9 cellular contexts compared by ENCODE assay signal in the genomic region with DNA sequence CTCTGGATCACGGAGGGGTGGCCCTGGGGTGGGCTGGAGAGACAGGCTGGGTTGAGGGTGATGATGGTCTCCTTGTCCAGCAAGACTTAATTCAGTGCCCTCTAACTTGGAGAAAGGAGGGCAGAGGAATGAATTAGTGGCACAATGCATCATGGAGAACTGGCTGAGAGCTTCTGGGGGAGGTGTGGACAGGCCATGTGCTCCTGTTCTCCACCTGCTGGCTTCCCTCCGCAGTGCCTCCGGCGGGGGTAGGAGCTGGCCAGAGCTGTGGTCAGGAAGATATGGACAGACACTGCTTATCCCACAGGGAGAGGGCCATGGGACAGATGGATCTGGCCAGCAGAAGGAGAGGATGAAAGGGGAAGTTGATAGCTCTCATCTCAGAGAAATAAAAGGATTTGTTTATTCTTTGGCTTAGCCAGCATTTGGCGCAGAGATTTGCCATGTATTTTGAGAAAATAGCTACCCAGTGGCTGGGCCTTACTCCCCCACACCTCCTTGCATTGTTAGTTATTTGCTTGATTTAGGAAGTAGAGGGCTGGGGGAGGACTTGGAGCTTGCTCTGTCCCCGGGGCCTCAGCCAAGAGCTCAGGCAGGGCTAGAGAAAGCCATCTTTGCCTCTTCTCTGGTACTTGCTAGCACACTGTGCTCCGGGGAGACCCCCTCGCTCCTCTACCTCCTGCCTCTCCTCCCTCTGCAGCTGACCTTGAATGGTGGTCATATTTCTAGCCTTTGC.
DNase-seq lines count a peak whose midpoint lies in the region; ATAC-seq and TF ChIP-seq lines count a peak whose summit lies in the region.
"Had no signal": no experiment of that assay in that cellular context is flagged by ENCODE, and none has a peak within 500 bp of the region (broad histone marks: within the 10 kb centered on the region; RNA-seq: fewer than 3 reads in every experiment).

No MANE protein-coding gene starts in this region.

- peaks cover 4% of the 10 kb centered on the region for H3K36me3 Mint-ChIP-seq in activated CD8-positive, alpha-beta memory T cell treated with anti-CD3 and anti-CD28 coated beads, Interleukin-2, amount 10 ng/mL, durations not matched to agents 7 days and 5 days
- H3K36me3 Mint-ChIP-seq: activated naive CD8-positive, alpha-beta T cell treated with anti-CD3 and anti-CD28 coated beads, Interleukin-2, amount 10 ng/mL, durations not matched to agents 7 days and 5 days had no signal

- H3K27ac Mint-ChIP-seq in activated CD8-positive, alpha-beta memory T cell treated with anti-CD3 and anti-CD28 coated beads, Interleukin-2, amount 10 ng/mL, durations not matched to agents 7 days and 5 days, result no peak overlapping the region

- H3K27me3 Mint-ChIP-seq in activated CD8-positive, alpha-beta memory T cell treated with anti-CD3 and anti-CD28 coated beads, Interleukin-2, amount 10 ng/mL, durations not matched to agents 7 days and 5 days, result no peaks in the 10 kb centered on the region
- H3K27me3 Mint-ChIP-seq: activated naive CD8-positive, alpha-beta T cell treated with anti-CD3 and anti-CD28 coated beads, Interleukin-2, amount 10 ng/mL, durations not matched to agents 7 days and 5 days had no signal

- H3K4me3 Mint-ChIP-seq in activated CD8-positive, alpha-beta memory T cell treated with anti-CD3 and anti-CD28 coated beads, Interleukin-2, amount 10 ng/mL, durations not matched to agents 7 days and 5 days, result no peak overlapping the region

- intact Hi-C loops in left ventricle myocardium superior (cut with micrococcal nuclease), result no loop called here

- CTCF ChIA-PET in activated CD8-positive, alpha-beta memory T cell treated with anti-CD3 and anti-CD28 coated beads, Interleukin-2, amount 10 ng/mL, durations not matched to agents 7 days and 5 days (lab: Charles Lee), result interaction anchor here (1.0 to 1.8 kb wide), 3 partner anchors 10 to 19 kb away, joined by 4 to 9 read pairs (median 7); no protein-coding TSS in a partner anchor

- ATAC-seq in activated CD8-positive, alpha-beta memory T cell treated with anti-CD3 and anti-CD28 coated beads, Interleukin-2, amount 10 ng/mL, durations not matched to agents 7 days and 5 days, result peak; percentile 27
- ATAC-seq in SK-N-SH treated with all-trans-retinoic acid at 6 μM for 48 hours (peak; percentile 79), left ventricle myocardium superior (peak; percentile 81)

- no peaks in the 10 kb centered on the region for H3K9me3 Mint-ChIP-seq in activated CD8-positive, alpha-beta memory T cell treated with anti-CD3 and anti-CD28 coated beads, Interleukin-2, amount 10 ng/mL, durations not matched to agents 7 days and 5 days (ENCODE audit: low read depth)
- H3K9me3 Mint-ChIP-seq: activated naive CD8-positive, alpha-beta T cell treated with anti-CD3 and anti-CD28 coated beads, Interleukin-2, amount 10 ng/mL, durations not matched to agents 7 days and 5 days had no signal

- peak overlapping the region; percentile 47 for H3K4me3 ChIP-seq in skeletal muscle cell (ENCODE audit: low read depth, low read length)

- DNase-seq in activated CD8-positive, alpha-beta memory T cell treated with anti-CD3 and anti-CD28 coated beads, Interleukin-2, amount 10 ng/mL, durations not matched to agents 7 days and 5 days, result no peak
- DNase-seq in activated CD8-positive, alpha-beta memory T cell treated with anti-CD3 and anti-CD28 coated beads for 24 hours, result no peak
- DNase-seq in left ventricle myocardium superior, result peak; percentile 56
- DNase-seq in skeletal muscle cell (ENCODE audit: low read depth), result no peak
- DNase-seq in NOMO-1 (lab: John Stamatoyannopoulos, UW; ENCODE audit: unreplicated experiment in 2 of 2), result no peak
- DNase-seq in stimulated activated CD4-positive, alpha-beta T cell treated with anti-CD3 and anti-CD28 coated beads, Interleukin-4, amount 100 ng/mL, for 24 hours, result no peak
- no peak for DNase-seq in GM19238 (ENCODE audit: insufficient read length, low spot score)
- DNase-seq: activated naive CD8-positive, alpha-beta T cell treated with anti-CD3 and anti-CD28 coated beads, Interleukin-2, amount 10 ng/mL, durations not matched to agents 7 days and 5 days had no signal

- H3K4me1 Mint-ChIP-seq in activated CD8-positive, alpha-beta memory T cell treated with anti-CD3 and anti-CD28 coated beads, Interleukin-2, amount 10 ng/mL, durations not matched to agents 7 days and 5 days, result peaks cover 8% of the 10 kb centered on the region

TF ChIP-seq in SK-N-SH treated with all-trans-retinoic acid at 6 μM for 48 hours, 23 proteins besides CTCF, POLR2A, EP300 and RAD21:
- TF ChIP-seq, protein P1, sequence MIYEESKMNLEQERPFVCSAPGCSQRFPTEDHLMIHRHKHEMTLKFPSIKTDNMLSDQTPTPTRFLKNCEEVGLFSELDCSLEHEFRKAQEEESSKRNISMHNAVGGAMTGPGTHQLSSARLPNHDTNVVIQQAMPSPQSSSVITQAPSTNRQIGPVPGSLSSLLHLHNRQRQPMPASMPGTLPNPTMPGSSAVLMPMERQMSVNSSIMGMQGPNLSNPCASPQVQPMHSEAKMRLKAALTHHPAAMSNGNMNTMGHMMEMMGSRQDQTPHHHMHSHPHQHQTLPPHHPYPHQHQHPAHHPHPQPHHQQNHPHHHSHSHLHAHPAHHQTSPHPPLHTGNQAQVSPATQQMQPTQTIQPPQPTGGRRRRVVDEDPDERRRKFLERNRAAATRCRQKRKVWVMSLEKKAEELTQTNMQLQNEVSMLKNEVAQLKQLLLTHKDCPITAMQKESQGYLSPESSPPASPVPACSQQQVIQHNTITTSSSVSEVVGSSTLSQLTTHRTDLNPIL (CRISPR knock-in tag; IDR thresholded peaks at IDR 0.05; ENCODE audit: low read depth), result no peak
- TF ChIP-seq, protein P2, sequence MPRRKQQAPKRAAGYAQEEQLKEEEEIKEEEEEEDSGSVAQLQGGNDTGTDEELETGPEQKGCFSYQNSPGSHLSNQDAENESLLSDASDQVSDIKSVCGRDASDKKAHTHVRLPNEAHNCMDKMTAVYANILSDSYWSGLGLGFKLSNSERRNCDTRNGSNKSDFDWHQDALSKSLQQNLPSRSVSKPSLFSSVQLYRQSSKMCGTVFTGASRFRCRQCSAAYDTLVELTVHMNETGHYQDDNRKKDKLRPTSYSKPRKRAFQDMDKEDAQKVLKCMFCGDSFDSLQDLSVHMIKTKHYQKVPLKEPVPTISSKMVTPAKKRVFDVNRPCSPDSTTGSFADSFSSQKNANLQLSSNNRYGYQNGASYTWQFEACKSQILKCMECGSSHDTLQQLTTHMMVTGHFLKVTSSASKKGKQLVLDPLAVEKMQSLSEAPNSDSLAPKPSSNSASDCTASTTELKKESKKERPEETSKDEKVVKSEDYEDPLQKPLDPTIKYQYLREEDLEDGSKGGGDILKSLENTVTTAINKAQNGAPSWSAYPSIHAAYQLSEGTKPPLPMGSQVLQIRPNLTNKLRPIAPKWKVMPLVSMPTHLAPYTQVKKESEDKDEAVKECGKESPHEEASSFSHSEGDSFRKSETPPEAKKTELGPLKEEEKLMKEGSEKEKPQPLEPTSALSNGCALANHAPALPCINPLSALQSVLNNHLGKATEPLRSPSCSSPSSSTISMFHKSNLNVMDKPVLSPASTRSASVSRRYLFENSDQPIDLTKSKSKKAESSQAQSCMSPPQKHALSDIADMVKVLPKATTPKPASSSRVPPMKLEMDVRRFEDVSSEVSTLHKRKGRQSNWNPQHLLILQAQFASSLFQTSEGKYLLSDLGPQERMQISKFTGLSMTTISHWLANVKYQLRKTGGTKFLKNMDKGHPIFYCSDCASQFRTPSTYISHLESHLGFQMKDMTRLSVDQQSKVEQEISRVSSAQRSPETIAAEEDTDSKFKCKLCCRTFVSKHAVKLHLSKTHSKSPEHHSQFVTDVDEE (CRISPR knock-in tag; IDR thresholded peaks at IDR 0.05), result no peak
- no peak for TF ChIP-seq TOX (CRISPR knock-in tag; IDR thresholded peaks at IDR 0.05; ENCODE audit: borderline replicate concordance)
- no peak for TF ChIP-seq ZNF565 (CRISPR knock-in tag; conservative IDR thresholded peaks at IDR 0.05; ENCODE audit: low read depth)
- TF ChIP-seq ZFP30 (CRISPR knock-in tag; IDR thresholded peaks at IDR 0.05), result no peak
- TF ChIP-seq ZNF70 (CRISPR knock-in tag; IDR thresholded peaks at IDR 0.05), result no peak
- TF ChIP-seq SNAI2 (CRISPR knock-in tag; IDR thresholded peaks at IDR 0.05), result no peak
- TF ChIP-seq GLIS3 (CRISPR knock-in tag; IDR thresholded peaks at IDR 0.05), result no peak
- TF ChIP-seq, protein P3, sequence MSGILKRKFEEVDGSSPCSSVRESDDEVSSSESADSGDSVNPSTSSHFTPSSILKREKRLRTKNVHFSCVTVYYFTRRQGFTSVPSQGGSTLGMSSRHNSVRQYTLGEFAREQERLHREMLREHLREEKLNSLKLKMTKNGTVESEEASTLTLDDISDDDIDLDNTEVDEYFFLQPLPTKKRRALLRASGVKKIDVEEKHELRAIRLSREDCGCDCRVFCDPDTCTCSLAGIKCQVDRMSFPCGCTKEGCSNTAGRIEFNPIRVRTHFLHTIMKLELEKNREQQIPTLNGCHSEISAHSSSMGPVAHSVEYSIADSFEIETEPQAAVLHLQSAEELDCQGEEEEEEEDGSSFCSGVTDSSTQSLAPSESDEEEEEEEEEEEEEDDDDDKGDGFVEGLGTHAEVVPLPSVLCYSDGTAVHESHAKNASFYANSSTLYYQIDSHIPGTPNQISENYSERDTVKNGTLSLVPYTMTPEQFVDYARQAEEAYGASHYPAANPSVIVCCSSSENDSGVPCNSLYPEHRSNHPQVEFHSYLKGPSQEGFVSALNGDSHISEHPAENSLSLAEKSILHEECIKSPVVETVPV (CRISPR knock-in tag; IDR thresholded peaks at IDR 0.05), result no peak
- TF ChIP-seq CSDC2 (CRISPR knock-in tag; IDR thresholded peaks at IDR 0.05), result no peak
- TF ChIP-seq ZC3H10 (CRISPR knock-in tag; IDR thresholded peaks at IDR 0.05), result no peak
- TF ChIP-seq OSR1 (CRISPR knock-in tag; IDR thresholded peaks at IDR 0.05), result no peak

Comparison
In these comparisons a context has a peak if more than half of its experiments do, and no peak if none do; other contexts are left out.
1. ATAC-seq: peak in every context shown above with its lines; median percentile 81 in left ventricle myocardium superior; 79 in SK-N-SH treated with all-trans-retinoic acid at 6 μM for 48 hours; 27 in activated CD8-positive, alpha-beta memory T cell treated with anti-CD3 and anti-CD28 coated beads, Interleukin-2, amount 10 ng/mL, durations not matched to agents 7 days and 5 days.